ENCODE assay signal across 23 cellular contexts in the genomic region with DNA sequence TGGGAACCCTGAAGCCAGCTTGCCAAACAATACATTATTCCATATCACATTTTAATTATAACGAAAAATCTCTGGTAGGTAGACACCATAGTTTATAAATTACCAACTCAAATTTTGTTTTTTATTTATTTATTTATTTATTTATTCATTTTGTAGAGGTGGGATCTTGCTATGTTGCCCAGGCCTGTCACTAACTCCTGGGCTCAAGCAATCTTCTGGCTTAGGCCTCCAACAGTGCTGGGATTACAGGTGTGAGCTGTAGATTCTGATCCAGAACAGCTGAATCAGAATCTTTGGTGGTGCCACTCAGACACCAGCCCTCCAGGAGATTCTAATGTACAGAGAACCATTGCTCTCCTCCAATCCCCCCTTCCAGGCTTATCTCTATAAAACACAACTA. TPM values are rescaled to one million over a fixed set of nuclear protein-coding genes. Genes with fewer than 3 reads are reported as not detected.
DNase-seq lines count a peak whose midpoint lies in the region; ATAC-seq and TF ChIP-seq lines count a peak whose summit lies in the region.
"Had no signal": no experiment of that assay in that cellular context is flagged by ENCODE, and none has a peak within 500 bp of the region (broad histone marks: within the 10 kb centered on the region; RNA-seq: fewer than 3 reads in every experiment).

No MANE protein-coding gene starts in this region.

- ATAC-seq in lower lobe of right lung = no peak
- no peak for ATAC-seq in upper lobe of left lung (ENCODE audit: low FRiP score in 2 of 2)
- ATAC-seq in WTC11 = no peak

- POLR2A ChIA-PET in MCF 10A (lab: Yijun Ruan, JAX) = no interaction called here
- POLR2A ChIA-PET in WTC11 (lab: Charles Lee) = no interaction called here

- H3K36me3 ChIP-seq in breast epithelium (no peaks in the 10 kb centered on the region), lower lobe of right lung (peaks cover 7% of the 10 kb centered on the region), upper lobe of left lung (peaks cover 0 to 16% (median 0%) of the 10 kb centered on the region in 4 donors), esophagus muscularis mucosa (peaks cover 0 to 5% (median 0%) of the 10 kb centered on the region in 4 donors)

- TF ChIP-seq CTCF in MCF 10A (IDR thresholded peaks at IDR 0.05; ENCODE audit: unreplicated experiment) = no peak
- no peak for TF ChIP-seq CTCF in breast epithelium (IDR thresholded peaks at IDR 0.05)
- TF ChIP-seq CTCF in chondrocyte (IDR thresholded peaks at IDR 0.05) = no peak
- TF ChIP-seq CTCF in lower lobe of right lung (IDR thresholded peaks at IDR 0.05) = no peak
- no peak for TF ChIP-seq CTCF in upper lobe of left lung (IDR thresholded peaks at IDR 0.05)
- no peak for TF ChIP-seq CTCF in WTC11 (IDR thresholded peaks at IDR 0.05)
- no peak for TF ChIP-seq CTCF in esophagus muscularis mucosa (IDR thresholded peaks at IDR 0.05)

- CTCF ChIA-PET in MCF 10A (lab: Yijun Ruan, JAX) = interaction anchor here (4.3 kb wide), 1 partner anchor 44 kb away, joined by 27 read pairs; no protein-coding TSS in a partner anchor
- CTCF ChIA-PET in WTC11 (lab: Charles Lee) = no interaction called here

- H3K27ac Mint-ChIP-seq in MCF 10A (ENCODE audit: low read depth, unreplicated experiment) (peak overlapping the region; percentile 96), chondrocyte (ENCODE audit: unreplicated experiment) (no peak overlapping the region), WTC11 (no peak overlapping the region)

- no peaks in the 10 kb centered on the region for H3K9me3 Mint-ChIP-seq in MCF 10A (ENCODE audit: unreplicated experiment)
- peaks cover 4% of the 10 kb centered on the region for H3K9me3 Mint-ChIP-seq in chondrocyte (ENCODE audit: low read depth)
- H3K9me3 Mint-ChIP-seq in WTC11 = peaks cover 5% of the 10 kb centered on the region; the same call in 1 of the 2 replicates

- H3K36me3 Mint-ChIP-seq in MCF 10A (ENCODE audit: insufficient read depth, unreplicated experiment) (peaks cover 37% of the 10 kb centered on the region), chondrocyte (ENCODE audit: low read depth) (peaks cover 8% of the 10 kb centered on the region), WTC11 (peaks cover 5% of the 10 kb centered on the region)
- H3K36me3 Mint-ChIP-seq: CD4-positive, CD25-positive, alpha-beta regulatory T cell had no signal

- no peak for DNase-seq in MCF 10A (ENCODE audit: unreplicated experiment)
- no peak for DNase-seq in breast epithelium (ENCODE audit: low spot score in 2 of 2)
- no peak for DNase-seq in chondrocyte (ENCODE audit: low spot score)
- no peak for DNase-seq in lower lobe of right lung
- DNase-seq in upper lobe of left lung = no peak
- DNase-seq in WTC11 (ENCODE audit: low spot score) = no peak
- no peak for DNase-seq in esophagus muscularis mucosa (ENCODE audit: extremely low spot score)
- no peak for DNase-seq in NCI-H146 (lab: John Stamatoyannopoulos, UW)
- DNase-seq: CD4-positive, CD25-positive, alpha-beta regulatory T cell; COR-L47; DMS153; GDM1; GM23248; MV-4-11; NCI-H187; NCI-H2107; NCI-H2227 treated with DMSO at 0.1 percent for 48 hours; NCI-H510A treated with DMSO at 0.1 percent for 48 hours; NCI-H774; Right ventricle myocardium superior had no signal

- H3K4me1 Mint-ChIP-seq in MCF 10A (ENCODE audit: insufficient read depth, unreplicated experiment) (peaks cover 48% of the 10 kb centered on the region), chondrocyte (ENCODE audit: low read depth) (peaks cover 53% of the 10 kb centered on the region), WTC11 (peaks cover 10% of the 10 kb centered on the region)

- no peaks in the 10 kb centered on the region for H3K9me3 ChIP-seq in breast epithelium
- H3K9me3 ChIP-seq in lower lobe of right lung = no peaks in the 10 kb centered on the region
- no peaks in the 10 kb centered on the region for H3K9me3 ChIP-seq in upper lobe of left lung
- H3K9me3 ChIP-seq in esophagus muscularis mucosa = no peaks in the 10 kb centered on the region
- H3K9me3 ChIP-seq: HAP-1 had no signal

- H3K4me3 Mint-ChIP-seq in MCF 10A (ENCODE audit: unreplicated experiment) (peak overlapping the region; percentile 77), chondrocyte (ENCODE audit: unreplicated experiment) (peak overlapping the region; percentile 77), WTC11 (no peak overlapping the region)

- no peak overlapping the region for H3K27ac ChIP-seq in breast epithelium
- no peak overlapping the region for H3K27ac ChIP-seq in lower lobe of right lung
- peak overlapping the region in 2 of 4 donors; percentile 96 to 97 for H3K27ac ChIP-seq in upper lobe of left lung
- H3K27ac ChIP-seq in esophagus muscularis mucosa (replicated peaks in 1 of 4) = no peak overlapping the region
- H3K27ac ChIP-seq: 22Rv1, GM23248 had no signal

- H3K27me3 ChIP-seq in breast epithelium (no peaks in the 10 kb centered on the region), lower lobe of right lung (ENCODE audit: low read depth) (no peaks in the 10 kb centered on the region), upper lobe of left lung (no peaks in the 10 kb centered on the region), esophagus muscularis mucosa (no peaks in the 10 kb centered on the region)

- whole genome bisulfite sequencing in upper lobe of left lung, 2 donors = 84 to 90% methylated on average over 1 of the region's 1 CpG
- WGBS in esophagus muscularis mucosa = 94% methylated on average over 1 of the region's 1 CpG

- no peak for TF ChIP-seq EP300 in upper lobe of left lung (IDR thresholded peaks at IDR 0.05)
- no peak for TF ChIP-seq EP300 in esophagus muscularis mucosa (IDR thresholded peaks at IDR 0.05)

- BruUV-seq in MCF 10A (replicated peaks; lab: Mats Ljungman, UMichigan) = no TSS peak

- H3K27me3 Mint-ChIP-seq in MCF 10A (ENCODE audit: insufficient read depth, unreplicated experiment) = no peaks in the 10 kb centered on the region
- H3K27me3 Mint-ChIP-seq in chondrocyte (ENCODE audit: low read depth) = no peaks in the 10 kb centered on the region
- H3K27me3 Mint-ChIP-seq in WTC11 (ENCODE audit: low read depth) = no peaks in the 10 kb centered on the region

- H3K4me3 ChIP-seq in breast epithelium = no peak overlapping the region
- peak overlapping the region; percentile 85 for H3K4me3 ChIP-seq in lower lobe of right lung
- H3K4me3 ChIP-seq in upper lobe of left lung = peak overlapping the region in 3 of 4 donors; percentile 63 to 82 (median 65)
- H3K4me3 ChIP-seq in esophagus muscularis mucosa = no peak overlapping the region
- H3K4me3 ChIP-seq: HAP-1 had no signal

- intact Hi-C loops in MCF 10A (cut with micrococcal nuclease) = loop anchor here (10.0 kb wide), 1 partner anchor 1428 kb away; the partner anchor contains the start of gene BET1
- intact Hi-C loops in breast epithelium (cut with DNase I; ENCODE audit: low total_unique reads) = loop anchor here (2.0 kb wide), 1 partner anchor 26 kb away; no protein-coding TSS in a partner anchor
- intact Hi-C loops in lower lobe of right lung (cut with DNase I) = no loop called here
- intact Hi-C loops in esophagus muscularis mucosa (cut with DNase I) = no loop called here

- no peaks in the 10 kb centered on the region for H3K4me1 ChIP-seq in breast epithelium
- peaks cover 48% of the 10 kb centered on the region for H3K4me1 ChIP-seq in lower lobe of right lung
- H3K4me1 ChIP-seq in upper lobe of left lung = peaks cover 17 to 38% (median 18%) of the 10 kb centered on the region in 4 donors
- peaks cover 7 to 18% (median 15%) of the 10 kb centered on the region in 4 donors for H3K4me1 ChIP-seq in esophagus muscularis mucosa

- TF ChIP-seq POLR2A in breast epithelium (IDR thresholded peaks at IDR 0.05) (no peak), upper lobe of left lung (IDR thresholded peaks at IDR 0.05) (no peak), esophagus muscularis mucosa (IDR thresholded peaks at IDR 0.05; ENCODE audit: low read depth) (no peak)

TF ChIP-seq in WTC11, 78 proteins besides CTCF, POLR2A, EP300 and RAD21 (continues in another document):
- TF ChIP-seq ZNF671 (CRISPR knock-in tag; IDR thresholded peaks at IDR 0.05) = no peak
- no peak for TF ChIP-seq CREM (CRISPR knock-in tag; IDR thresholded peaks at IDR 0.05)
- TF ChIP-seq NFYB (CRISPR knock-in tag; conservative IDR thresholded peaks at IDR 0.05; ENCODE audit: low read depth) = no peak
- TF ChIP-seq MYBL2 (CRISPR knock-in tag; IDR thresholded peaks at IDR 0.05) = no peak
- TF ChIP-seq CREB1 (CRISPR knock-in tag; IDR thresholded peaks at IDR 0.05) = no peak
- no peak for TF ChIP-seq ZBTB43 (CRISPR knock-in tag; IDR thresholded peaks at IDR 0.05)
- no peak for TF ChIP-seq KAT7 (CRISPR knock-in tag; IDR thresholded peaks at IDR 0.05; ENCODE audit: borderline replicate concordance)

RNA-seq across cellular contexts. Expression of gene PON2, which starts 1.7 kb away (rescaled TPM):
- total RNA-seq in MCF 10A (2022) (120 and 140 TPM in 2 replicates), breast epithelium (100 to 1,000 TPM; 119 to 168 (median 165) TPM), chondrocyte (91.6 to 94.2 TPM (median 92.1 TPM) in 3 replicates), lower lobe of right lung (168 TPM), upper lobe of left lung (100 to 1,000 TPM; 128 to 476 (median 197) TPM), WTC11 (2021) (21.4 to 24.1 TPM (median 23.3 TPM) in 3 replicates), esophagus muscularis mucosa (10 to 100 TPM; 48.2 to 67.3 (median 55.4) TPM)

RNA-seq across cellular contexts. Expression of gene PON3, which starts 37.0 kb away (rescaled TPM):
- not detected in 2 replicates for total RNA-seq in MCF 10A (2022)
- 10 to 100 TPM in 1 of 3 donors, 1 to 10 TPM in 2; 5.9 to 26.9 (median 8.5) TPM for total RNA-seq in breast epithelium
- not detected in 3 replicates for total RNA-seq in chondrocyte
- 25.6 TPM for total RNA-seq in lower lobe of right lung
- total RNA-seq in upper lobe of left lung = 10 to 100 TPM; 10.4 to 67.2 (median 23.2) TPM
- total RNA-seq in WTC11 (2021) = 0.37 to 0.62 TPM (median 0.42 TPM) in 3 replicates
- total RNA-seq in esophagus muscularis mucosa = 1 to 10 TPM in 1 of 4 donors, under 1 TPM in 2, not detected in 1; 0.50 to 1.2 (median 0.63) TPM
- total RNA-seq: CD4-positive, CD25-positive, alpha-beta regulatory T cell; Daoy; GM23248 had no signal

RNA-seq across cellular contexts. Expression of gene ASB4, which starts 52.6 kb away (rescaled TPM):
- total RNA-seq in MCF 10A (2022) (not detected in 2 replicates), breast epithelium (under 1 TPM; 0.16 to 0.33 (median 0.29) TPM), chondrocyte (not detected in 3 replicates), lower lobe of right lung (0.50 TPM), upper lobe of left lung (1 to 10 TPM in 3 of 6 donors, under 1 TPM in 2, not detected in 1; 0.20 to 2.4 (median 1.0) TPM), WTC11 (2021) (0.07 TPM in 2 of 3 replicates, not detected in the other), esophagus muscularis mucosa (under 1 TPM in 2 of 4 donors, not detected in 2; under 0.01 to 0.32 TPM)
- total RNA-seq: CD4-positive, CD25-positive, alpha-beta regulatory T cell; GM23248 had no signal

Comparison
In these comparisons a context has a peak if more than half of its experiments do, and no peak if none do; other contexts are left out.
1. H3K4me3 ChIP-seq: peak in lower lobe of right lung (single experiment) and upper lobe of left lung (3 of 4); none in breast epithelium (0 of 3) and esophagus muscularis mucosa (0 of 4).
2. intact Hi-C loops: an anchor here in MCF 10A (10.0 kb wide) and breast epithelium (2.0 kb wide); none called in lower lobe of right lung and esophagus muscularis mucosa.